In genomic region chr11:12141283-12141682, GRCh38 we compare ENCODE assay signal across 17 cellular contexts. TPM values are rescaled to one million over a fixed set of nuclear protein-coding genes. Genes with fewer than 3 reads are reported as not detected.
DNase-seq lines count a peak whose midpoint lies in the region; ATAC-seq and TF ChIP-seq lines count a peak whose summit lies in the region.
"Had no signal": no experiment of that assay in that cellular context is flagged by ENCODE, and none has a peak within 500 bp of the region (broad histone marks: within the 10 kb centered on the region; RNA-seq: fewer than 3 reads in every experiment).

No MANE protein-coding gene starts in this region.

- H3K4me1 ChIP-seq in MM.1S (ENCODE audit: low read length) = peaks cover 12% of the 10 kb centered on the region
- peaks cover 41% of the 10 kb centered on the region for H3K4me1 ChIP-seq in smooth muscle cell (ENCODE audit: low read depth)
- peaks cover 9% of the 10 kb centered on the region for H3K4me1 ChIP-seq in PC-3 (ENCODE audit: insufficient read depth, low read length)

- H3K9me3 ChIP-seq in MM.1S (replicated peaks; ENCODE audit: insufficient read depth, low read length) (no peaks in the 10 kb centered on the region), smooth muscle cell (replicated peaks; ENCODE audit: low read depth) (no peaks in the 10 kb centered on the region), PC-3 (ENCODE audit: low read length) (no peaks in the 10 kb centered on the region)

- no peak overlapping the region for H3K4me2 ChIP-seq in MM.1S (ENCODE audit: low read depth, low read length)
- no peak overlapping the region for H3K4me2 ChIP-seq in smooth muscle cell
- H3K4me2 ChIP-seq in PC-3 (ENCODE audit: low read length) = no peak overlapping the region

- H3K4me3 ChIP-seq in MM.1S (ENCODE audit: low read length) (no peak overlapping the region), smooth muscle cell (no peak overlapping the region), PC-3 (ENCODE audit: low read length) (no peak overlapping the region)

- H3F3A ChIP-seq in MM.1S (ENCODE audit: insufficient read depth, low read length) = no peaks in the 10 kb centered on the region
- H3F3A ChIP-seq in smooth muscle cell (ENCODE audit: low read depth) = peaks cover 50% of the 10 kb centered on the region
- H3F3A ChIP-seq in PC-3 (ENCODE audit: low read length, unreplicated experiment) = no peaks in the 10 kb centered on the region

- H2AFZ ChIP-seq in MM.1S (ENCODE audit: low read length) (no peak overlapping the region), smooth muscle cell (ENCODE audit: low read depth) (no peak overlapping the region), PC-3 (ENCODE audit: low read length) (no peak overlapping the region)

- H3K9me3 Mint-ChIP-seq in T-helper 1 cell treated with Interleukin-12 subunit alpha and Interleukin-12 subunit beta and Interleukin-4 antibody, amounts not matched to agents 30 μg/mL and 1 μg/mL, for 36 hours = no peaks in the 10 kb centered on the region
- H3K9me3 Mint-ChIP-seq in chondrocyte (ENCODE audit: low read depth) (no peaks in the 10 kb centered on the region), WTC11 (no peaks in the 10 kb centered on the region)
- H3K9me3 Mint-ChIP-seq: CD8-positive, alpha-beta memory T cell; stimulated activated memory B cell treated with anti-CD40 and anti-IgM and Interleukin-4, amounts not matched to agents 10 μg/mL and 1 μg/mL and 100 μg/mL, for 72 hours had no signal

- TF ChIP-seq CTCF in MM.1S (IDR thresholded peaks at IDR 0.05; ENCODE audit: low read length) (no peak), chondrocyte (IDR thresholded peaks at IDR 0.05) (no peak), smooth muscle cell (IDR thresholded peaks at IDR 0.05; ENCODE audit: borderline replicate concordance, insufficient read depth, poor library complexity, severe bottlenecking) (no peak), PC-3 (conservative IDR thresholded peaks at IDR 0.05; ENCODE audit: low read depth, low read length) (no peak), WTC11 (IDR thresholded peaks at IDR 0.05) (no peak)

- ATAC-seq in PC-3 (no peak), WTC11 (no peak)
- ATAC-seq: right cardiac atrium; stimulated activated memory B cell treated with anti-CD40 and anti-IgM and Interleukin-4, amounts not matched to agents 10 μg/mL and 1 μg/mL and 100 μg/mL, for 72 hours had no signal

- H3K9me2 ChIP-seq in MM.1S (replicated peaks; ENCODE audit: insufficient read depth, low read length) (no peaks in the 10 kb centered on the region), PC-3 (replicated peaks; ENCODE audit: low read length) (no peaks in the 10 kb centered on the region)

- intact Hi-C loops in PC-3 (cut with micrococcal nuclease) = no loop called here

- 93% methylated on average over 1 of the region's 1 CpG for WGBS in smooth muscle cell (ENCODE audit: low lambda C conversion rate)

- POLR2A ChIA-PET in PC-3 (lab: Charles Lee; ENCODE audit: unreplicated experiment) = no interaction called here
- POLR2A ChIA-PET in WTC11 (lab: Charles Lee) = no interaction called here

- no peak overlapping the region for H3K9ac ChIP-seq in MM.1S (ENCODE audit: low read length)
- no peak overlapping the region for H3K9ac ChIP-seq in smooth muscle cell (ENCODE audit: low read depth)
- no peak overlapping the region for H3K9ac ChIP-seq in PC-3 (ENCODE audit: low read length)

- H3K27me3 ChIP-seq in MM.1S (replicated peaks; ENCODE audit: insufficient read depth, low read length) = no peaks in the 10 kb centered on the region
- no peaks in the 10 kb centered on the region for H3K27me3 ChIP-seq in smooth muscle cell (ENCODE audit: low read depth)
- no peaks in the 10 kb centered on the region for H3K27me3 ChIP-seq in PC-3 (ENCODE audit: low read length)

- no peaks in the 10 kb centered on the region for H4K20me1 ChIP-seq in MM.1S (ENCODE audit: insufficient read depth, low read length)
- no peaks in the 10 kb centered on the region for H4K20me1 ChIP-seq in smooth muscle cell (ENCODE audit: low read depth)
- no peaks in the 10 kb centered on the region for H4K20me1 ChIP-seq in PC-3 (ENCODE audit: low read length)

- H3K27ac ChIP-seq in MM.1S (ENCODE audit: low read length) (no peak overlapping the region; the same call in 1 of the 2 replicates), smooth muscle cell (ENCODE audit: low read depth) (peak overlapping the region; percentile 97), PC-3 (ENCODE audit: low read length) (no peak overlapping the region)
- H3K27ac ChIP-seq: 22Rv1 had no signal

- H3K4me1 Mint-ChIP-seq in T-helper 1 cell treated with Interleukin-12 subunit alpha and Interleukin-12 subunit beta and Interleukin-4 antibody, amounts not matched to agents 30 μg/mL and 1 μg/mL, for 36 hours (ENCODE audit: low read depth) = peaks cover 63% of the 10 kb centered on the region
- H3K4me1 Mint-ChIP-seq in chondrocyte (ENCODE audit: low read depth) = peaks cover 83% of the 10 kb centered on the region
- peaks cover 5% of the 10 kb centered on the region for H3K4me1 Mint-ChIP-seq in WTC11
- H3K4me1 Mint-ChIP-seq: stimulated activated memory B cell treated with anti-CD40 and anti-IgM and Interleukin-4, amounts not matched to agents 10 μg/mL and 1 μg/mL and 100 μg/mL, for 72 hours had no signal

- H3K4me3 Mint-ChIP-seq in T-helper 1 cell treated with Interleukin-12 subunit alpha and Interleukin-12 subunit beta and Interleukin-4 antibody, amounts not matched to agents 30 μg/mL and 1 μg/mL, for 36 hours = no peak overlapping the region
- H3K4me3 Mint-ChIP-seq in chondrocyte (ENCODE audit: unreplicated experiment) (no peak overlapping the region), WTC11 (no peak overlapping the region)
- H3K4me3 Mint-ChIP-seq: CD8-positive, alpha-beta memory T cell; stimulated activated memory B cell treated with anti-CD40 and anti-IgM and Interleukin-4, amounts not matched to agents 10 μg/mL and 1 μg/mL and 100 μg/mL, for 72 hours had no signal

- H3K79me2 ChIP-seq in MM.1S (ENCODE audit: low read length) (no peaks in the 10 kb centered on the region), smooth muscle cell (ENCODE audit: low read depth) (peaks cover 63% of the 10 kb centered on the region), PC-3 (ENCODE audit: low read length) (peaks cover 43% of the 10 kb centered on the region)

- peaks cover 37% of the 10 kb centered on the region for H3K36me3 Mint-ChIP-seq in T-helper 1 cell treated with Interleukin-12 subunit alpha and Interleukin-12 subunit beta and Interleukin-4 antibody, amounts not matched to agents 30 μg/mL and 1 μg/mL, for 36 hours (ENCODE audit: low read depth)
- H3K36me3 Mint-ChIP-seq in chondrocyte (ENCODE audit: low read depth) (peaks cover 17% of the 10 kb centered on the region), WTC11 (no peaks in the 10 kb centered on the region)
- H3K36me3 Mint-ChIP-seq: stimulated activated memory B cell treated with anti-CD40 and anti-IgM and Interleukin-4, amounts not matched to agents 10 μg/mL and 1 μg/mL and 100 μg/mL, for 72 hours had no signal

- H3K27ac Mint-ChIP-seq in T-helper 1 cell treated with Interleukin-12 subunit alpha and Interleukin-12 subunit beta and Interleukin-4 antibody, amounts not matched to agents 30 μg/mL and 1 μg/mL, for 36 hours = peak overlapping the region; percentile 36
- H3K27ac Mint-ChIP-seq in chondrocyte (ENCODE audit: unreplicated experiment) (peak overlapping the region; percentile 14), WTC11 (no peak overlapping the region)
- H3K27ac Mint-ChIP-seq: stimulated activated memory B cell treated with anti-CD40 and anti-IgM and Interleukin-4, amounts not matched to agents 10 μg/mL and 1 μg/mL and 100 μg/mL, for 72 hours had no signal

- H3K27me3 Mint-ChIP-seq in T-helper 1 cell treated with Interleukin-12 subunit alpha and Interleukin-12 subunit beta and Interleukin-4 antibody, amounts not matched to agents 30 μg/mL and 1 μg/mL, for 36 hours (ENCODE audit: low read depth) = no peaks in the 10 kb centered on the region
- H3K27me3 Mint-ChIP-seq in chondrocyte (ENCODE audit: low read depth) (no peaks in the 10 kb centered on the region), WTC11 (ENCODE audit: low read depth) (no peaks in the 10 kb centered on the region)
- H3K27me3 Mint-ChIP-seq: CD8-positive, alpha-beta memory T cell had no signal

- H3K36me3 ChIP-seq in MM.1S (replicated peaks; ENCODE audit: insufficient read depth, low read length) = no peaks in the 10 kb centered on the region
- no peaks in the 10 kb centered on the region for H3K36me3 ChIP-seq in smooth muscle cell (ENCODE audit: low read depth)
- peaks cover 37% of the 10 kb centered on the region for H3K36me3 ChIP-seq in PC-3 (ENCODE audit: low read depth, low read length)

- no TSS peak for BruUV-seq in PC-3 (replicated peaks; lab: Mats Ljungman, UMichigan)

- DNase-seq in T-helper 1 cell (no peak), MM.1S (peak; percentile 15), chondrocyte (ENCODE audit: low spot score) (no peak), smooth muscle cell (lab: John Stamatoyannopoulos, UW; ENCODE audit: unreplicated experiment) (no peak), PC-3 (no peak), islet precursor cell (no peak), WTC11 (ENCODE audit: low spot score) (no peak)
- DNase-seq: activated CD8-positive, alpha-beta memory T cell treated with anti-CD3 and anti-CD28 coated beads for 24 hours; CD8-positive, alpha-beta memory T cell; GF-D8; hippocampal formation; NCI-H524 treated with DMSO at 0.1 percent for 48 hours; right cardiac atrium; stimulated activated CD4-positive, alpha-beta T cell treated with anti-CD3 and anti-CD28 coated beads, Interleukin-4, amount 100 ng/mL, for 4 hours had no signal

- CTCF ChIA-PET in PC-3 (lab: Charles Lee) = no interaction called here
- CTCF ChIA-PET in WTC11 (lab: Charles Lee) = no interaction called here

TF ChIP-seq in WTC11, 78 proteins besides CTCF, POLR2A, EP300 and RAD21 (continues in another document):
- no peak for TF ChIP-seq JAZF1 (CRISPR knock-in tag; IDR thresholded peaks at IDR 0.05)
- TF ChIP-seq ATF1 (CRISPR knock-in tag; IDR thresholded peaks at IDR 0.05) = no peak
- no peak for TF ChIP-seq ZNF121 (CRISPR knock-in tag; IDR thresholded peaks at IDR 0.05)
- TF ChIP-seq MLX (CRISPR knock-in tag; IDR thresholded peaks at IDR 0.05) = no peak
- TF ChIP-seq ZNF671 (CRISPR knock-in tag; IDR thresholded peaks at IDR 0.05) = no peak

RNA-seq across cellular contexts. Expression of gene MICAL2, which starts 30.9 kb away (rescaled TPM):
- total RNA-seq in chondrocyte (296 to 393 TPM (median 372 TPM) in 3 replicates), smooth muscle cell (278 and 287 TPM in 2 replicates), PC-3 (2014; rRNA removed) (50.1 and 62.9 TPM in 2 replicates), WTC11 (2021) (2.2 to 3.1 TPM (median 2.6 TPM) in 3 replicates)
- polyA plus RNA-seq in smooth muscle cell = 158 and 161 TPM in 2 replicates

Comparison
In these comparisons a context has a peak if more than half of its experiments do, and no peak if none do; other contexts are left out.
1. RNA of gene MICAL2, which starts 30.9 kb away (total RNA-seq): 296 to 393 TPM in chondrocyte, 278 to 287 TPM in smooth muscle cell and 50.1 to 62.9 TPM in PC-3; 2.2 to 3.1 TPM in WTC11; every median in the first group is over 10 times any median in the second.